ENCODE assay signal across 23 cellular contexts in the genomic region with DNA sequence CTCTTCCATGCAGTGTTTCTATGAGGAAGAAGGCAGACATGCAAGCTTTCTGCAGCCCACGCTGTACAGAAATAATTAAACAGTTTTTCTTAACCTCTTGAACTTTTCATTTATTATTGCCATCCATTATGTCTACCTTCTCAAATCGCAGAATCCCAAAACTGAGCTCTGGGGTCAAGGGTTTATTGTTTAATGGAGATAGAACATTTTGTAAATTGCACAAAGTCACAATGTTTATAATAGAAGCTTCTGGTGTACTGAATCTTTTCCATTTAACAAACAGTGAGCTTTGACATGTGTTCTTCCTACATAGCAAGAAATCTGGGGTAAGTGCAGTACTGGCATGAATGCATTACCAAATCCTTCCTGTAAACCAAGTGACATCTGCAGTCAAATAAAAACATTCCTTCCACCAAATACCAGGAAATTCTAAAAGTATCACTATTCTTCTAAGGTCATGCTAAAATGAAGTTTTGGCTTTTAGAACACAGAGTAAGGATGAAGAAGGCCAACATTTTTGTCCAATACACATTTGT.
DNase-seq lines count a peak whose midpoint lies in the region; ATAC-seq, FAIRE-seq and TF ChIP-seq lines count a peak whose summit lies in the region.
"Had no signal": no experiment of that assay in that cellular context is flagged by ENCODE, and none has a peak within 500 bp of the region (broad histone marks: within the 10 kb centered on the region; RNA-seq: fewer than 3 reads in every experiment).

No MANE protein-coding gene starts in this region.

- H3K27me3 ChIP-seq in Caco-2 (replicated peaks; ENCODE audit: control insufficient read depth, insufficient read depth, low read length) (no peaks in the 10 kb centered on the region), stomach smooth muscle (ENCODE audit: control insufficient read depth in 1 of 2, insufficient read depth in 2 of 2, low read length in 2 of 2) (no peaks in the 10 kb centered on the region), brain microvascular endothelial cell (replicated peaks) (no peaks in the 10 kb centered on the region)
- H3K27me3 ChIP-seq: ovary, right lobe of liver had no signal

- peak overlapping the region; percentile 50 for H3K27ac ChIP-seq in stomach smooth muscle (ENCODE audit: low read length)
- H3K27ac ChIP-seq in brain microvascular endothelial cell: no peak overlapping the region
- H3K27ac ChIP-seq in kidney (ENCODE audit: low read depth in 2 of 2, low read length in 2 of 2): no peak overlapping the region
- H3K27ac ChIP-seq: right lobe of liver had no signal

- no peaks in the 10 kb centered on the region for H3K9me3 Mint-ChIP-seq in Caco-2 (ENCODE audit: unreplicated experiment)
- H3K9me3 Mint-ChIP-seq: dendritic cell treated with granulocyte-macrophage colony-stimulating factor and Interleukin-4, amounts not matched to agents 40 ng/mL and 50 ng/mL, for 4 days; memory B cell; naive thymus-derived CD8-positive, alpha-beta T cell had no signal

- no peak for ATAC-seq in SK-N-SH treated with all-trans-retinoic acid at 6 μM for 48 hours
- ATAC-seq: naive thymus-derived CD8-positive, alpha-beta T cell; right lobe of liver had no signal

- H3K4me1 ChIP-seq in Caco-2 (peaks cover 42% of the 10 kb centered on the region), stomach smooth muscle (ENCODE audit: control insufficient read depth, insufficient read depth, low read length) (peaks cover 13% of the 10 kb centered on the region), kidney (ENCODE audit: control insufficient read depth in 1 of 2, insufficient read depth in 1 of 2, low read depth in 1 of 2, low read length in 2 of 2) (peaks cover 3 to 4% of the 10 kb centered on the region in 2 donors)
- H3K4me1 ChIP-seq: right lobe of liver had no signal

- peaks cover 20% of the 10 kb centered on the region for H3K4me1 Mint-ChIP-seq in Caco-2 (ENCODE audit: low read depth, unreplicated experiment)
- H3K4me1 Mint-ChIP-seq: naive thymus-derived CD8-positive, alpha-beta T cell had no signal

- peaks cover 5% of the 10 kb centered on the region for H3K36me3 Mint-ChIP-seq in Caco-2 (ENCODE audit: insufficient read depth, unreplicated experiment)
- H3K36me3 Mint-ChIP-seq: memory B cell; naive thymus-derived CD8-positive, alpha-beta T cell had no signal

- no TSS peak for BruUV-seq in Caco-2 (replicated peaks; lab: Mats Ljungman, UMichigan)

- peak overlapping the region; percentile 61 for H3K27ac Mint-ChIP-seq in Caco-2 (ENCODE audit: unreplicated experiment)
- H3K27ac Mint-ChIP-seq: dendritic cell treated with granulocyte-macrophage colony-stimulating factor and Interleukin-4, amounts not matched to agents 40 ng/mL and 50 ng/mL, for 4 days; memory B cell; naive thymus-derived CD8-positive, alpha-beta T cell had no signal

- FAIRE-seq in endometrium (lab: Jason Lieb, UNC) (peak; percentile 94), kidney (lab: Jason Lieb, UNC) (no peak)

- H3K9ac ChIP-seq in stomach smooth muscle (ENCODE audit: low read length in 2 of 2): no peak overlapping the region
- no peak overlapping the region for H3K9ac ChIP-seq in kidney (ENCODE audit: low read length in 2 of 2)

- H3K4me3 ChIP-seq in Caco-2 (ENCODE audit: low read depth, low read length) (no peak overlapping the region), stomach smooth muscle (ENCODE audit: low read length in 2 of 2) (no peak overlapping the region), brain microvascular endothelial cell (ENCODE audit: low read depth, low read length) (no peak overlapping the region), kidney (ENCODE audit: low read length in 2 of 2) (no peak overlapping the region)
- H3K4me3 ChIP-seq: ovary, right lobe of liver had no signal

- no peaks in the 10 kb centered on the region for H3K36me3 ChIP-seq in Caco-2 (ENCODE audit: control insufficient read depth, insufficient read depth, low read length)
- no peaks in the 10 kb centered on the region for H3K36me3 ChIP-seq in stomach smooth muscle (ENCODE audit: control insufficient read depth in 2 of 2, insufficient read depth in 2 of 2, low read length in 2 of 2)
- H3K36me3 ChIP-seq in brain microvascular endothelial cell (replicated peaks): no peaks in the 10 kb centered on the region
- no peaks in the 10 kb centered on the region for H3K36me3 ChIP-seq in kidney (ENCODE audit: control insufficient read depth in 1 of 2, insufficient read depth in 2 of 2, low read length in 2 of 2)
- H3K36me3 ChIP-seq: ovary, right lobe of liver had no signal

- POLR2A ChIA-PET in Caco-2 (lab: Charles Lee): no interaction called here

- no peaks in the 10 kb centered on the region for H3K9me3 ChIP-seq in Caco-2
- no peaks in the 10 kb centered on the region for H3K9me3 ChIP-seq in stomach smooth muscle (ENCODE audit: control insufficient read depth in 2 of 2, low read length in 2 of 2)
- H3K9me3 ChIP-seq in kidney (ENCODE audit: control insufficient read depth in 1 of 2, low read length in 2 of 2): no peaks in the 10 kb centered on the region
- H3K9me3 ChIP-seq: ovary, right lobe of liver had no signal

- no peak overlapping the region for H3K4me3 Mint-ChIP-seq in Caco-2 (ENCODE audit: unreplicated experiment)
- H3K4me3 Mint-ChIP-seq: dendritic cell treated with granulocyte-macrophage colony-stimulating factor and Interleukin-4, amounts not matched to agents 40 ng/mL and 50 ng/mL, for 4 days; memory B cell; naive thymus-derived CD8-positive, alpha-beta T cell had no signal

- no peak for DNase-seq in Caco-2
- DNase-seq in iris pigment epithelial cell (ENCODE audit: low read depth): peak; percentile 19
- DNase-seq in brain microvascular endothelial cell: no peak
- DNase-seq in AG20443 (ENCODE audit: low spot score): no peak
- DNase-seq in kidney: no peak
- DNase-seq: activated CD4-positive, alpha-beta T cell treated with anti-CD3 and anti-CD28 coated beads for 1 hour; activated naive CD4-positive, alpha-beta T cell; activated T-cell treated with anti-CD3 and anti-CD28 coated beads, Interleukin-2, amount 50 U/mL, for 1 hour; AML-193; amniotic stem cell; DMS79 treated with DMSO at 0.1 percent for 48 hours; Kasumi-1; kidney glomerular epithelial cell; naive thymus-derived CD8-positive, alpha-beta T cell; NCI-H1930; OCI-M1; ovary; right lobe of liver had no signal

- intact Hi-C loops in Caco-2 (cut with micrococcal nuclease; ENCODE audit: unreplicated experiment) (loop anchor here (2.0 to 5.0 kb wide), 2 partner anchors 404 to 800 kb away; no protein-coding TSS in a partner anchor), kidney (cut with DNase I) (loop anchor here (10.0 kb wide), 1 partner anchor 806 kb away; no protein-coding TSS in a partner anchor)

- no peaks in the 10 kb centered on the region for H3K27me3 Mint-ChIP-seq in Caco-2 (ENCODE audit: insufficient read depth, unreplicated experiment)
- H3K27me3 Mint-ChIP-seq: dendritic cell treated with granulocyte-macrophage colony-stimulating factor and Interleukin-4, amounts not matched to agents 40 ng/mL and 50 ng/mL, for 4 days; memory B cell had no signal

- CTCF ChIA-PET in Caco-2 (lab: Charles Lee): interaction anchor here (0.7 to 1.3 kb wide), 4 partner anchors 9 to 809 kb away, joined by 3 to 5 read pairs (median 3); no protein-coding TSS in a partner anchor

- TF ChIP-seq CTCF in Caco-2 (IDR thresholded peaks at IDR 0.05; ENCODE audit: insufficient read depth in 1 of 2, low read depth in 1 of 2, low read length in 1 of 2, severe bottlenecking in 1 of 2, unreplicated experiment in 1 of 2) (no peak), brain microvascular endothelial cell (IDR thresholded peaks at IDR 0.05; ENCODE audit: low read depth, low read length, missing control alignments) (no peak), kidney (IDR thresholded peaks at IDR 0.05; ENCODE audit: borderline replicate concordance, extremely low read depth, insufficient read depth) (no peak)

- in situ Hi-C loops in brain microvascular endothelial cell (cut with HindIII; ENCODE audit: low pct_ligation_motif_present, low sequenced_read_pairs): loop anchor here (25.0 kb wide), 1 partner anchor 799 kb away; no protein-coding TSS in a partner anchor

TF ChIP-seq in SK-N-SH treated with all-trans-retinoic acid at 6 μM for 48 hours, 23 proteins besides CTCF, POLR2A, EP300 and RAD21 (continues in another document):
- TF ChIP-seq SNAI2 (CRISPR knock-in tag; IDR thresholded peaks at IDR 0.05) (no peak), TOX (CRISPR knock-in tag; IDR thresholded peaks at IDR 0.05; ENCODE audit: borderline replicate concordance) (no peak), PPARA (CRISPR knock-in tag; IDR thresholded peaks at IDR 0.05; ENCODE audit: borderline replicate concordance) (no peak), GLIS3 (CRISPR knock-in tag; IDR thresholded peaks at IDR 0.05) (no peak), ISL1 (CRISPR knock-in tag; IDR thresholded peaks at IDR 0.05) (no peak), RARB (CRISPR knock-in tag; IDR thresholded peaks at IDR 0.05) (no peak), ZNF70 (CRISPR knock-in tag; IDR thresholded peaks at IDR 0.05) (no peak), ZC3H10 (CRISPR knock-in tag; IDR thresholded peaks at IDR 0.05) (no peak)
- TF ChIP-seq, protein P1, sequence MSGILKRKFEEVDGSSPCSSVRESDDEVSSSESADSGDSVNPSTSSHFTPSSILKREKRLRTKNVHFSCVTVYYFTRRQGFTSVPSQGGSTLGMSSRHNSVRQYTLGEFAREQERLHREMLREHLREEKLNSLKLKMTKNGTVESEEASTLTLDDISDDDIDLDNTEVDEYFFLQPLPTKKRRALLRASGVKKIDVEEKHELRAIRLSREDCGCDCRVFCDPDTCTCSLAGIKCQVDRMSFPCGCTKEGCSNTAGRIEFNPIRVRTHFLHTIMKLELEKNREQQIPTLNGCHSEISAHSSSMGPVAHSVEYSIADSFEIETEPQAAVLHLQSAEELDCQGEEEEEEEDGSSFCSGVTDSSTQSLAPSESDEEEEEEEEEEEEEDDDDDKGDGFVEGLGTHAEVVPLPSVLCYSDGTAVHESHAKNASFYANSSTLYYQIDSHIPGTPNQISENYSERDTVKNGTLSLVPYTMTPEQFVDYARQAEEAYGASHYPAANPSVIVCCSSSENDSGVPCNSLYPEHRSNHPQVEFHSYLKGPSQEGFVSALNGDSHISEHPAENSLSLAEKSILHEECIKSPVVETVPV (CRISPR knock-in tag; IDR thresholded peaks at IDR 0.05): no peak
